9 cellular contexts compared by ENCODE assay signal in the genomic region with DNA sequence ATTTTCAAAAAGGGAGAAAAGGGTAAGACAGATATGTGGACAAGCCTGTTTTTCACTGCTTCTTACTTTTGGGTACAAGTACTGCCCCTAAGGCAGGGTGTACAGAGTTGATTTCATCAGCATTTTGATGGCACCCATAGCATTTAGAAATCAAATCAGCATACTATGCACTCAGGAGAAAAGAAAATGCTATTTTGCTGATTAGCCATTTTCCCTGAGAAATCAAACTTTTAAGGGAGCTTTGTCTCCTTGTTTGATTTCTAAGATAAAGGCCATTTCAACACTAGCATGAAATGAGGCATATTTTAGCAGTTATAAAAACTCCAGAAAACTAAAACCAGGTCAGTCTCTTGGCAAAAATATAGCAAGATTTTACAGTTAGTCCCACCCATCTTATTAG.
"Had no signal": no experiment of that assay in that cellular context is flagged by ENCODE, and none has a peak within 500 bp of the region (broad histone marks: within the 10 kb centered on the region; RNA-seq: fewer than 3 reads in every experiment).

No MANE protein-coding gene starts in this region.

- H3K27ac ChIP-seq: GM23248 had no signal

- H3K4me3 ChIP-seq: GM23248, HAP-1, K562 had no signal

- H3K9me3 ChIP-seq: HAP-1 had no signal

- H3K9ac ChIP-seq: GM23248 had no signal

- FAIRE-seq: HTR-8/SVneo, K562 had no signal

- H3K36me3 ChIP-seq: HAP-1 had no signal

- ATAC-seq: HCT116, K562 had no signal

- H3K4me1 ChIP-seq: HAP-1 had no signal

- H2AFZ ChIP-seq: GM23248 had no signal

- DNase-seq: GM23248, GOT3, H7, HFFc6, KG1 had no signal
